In the genomic region with DNA sequence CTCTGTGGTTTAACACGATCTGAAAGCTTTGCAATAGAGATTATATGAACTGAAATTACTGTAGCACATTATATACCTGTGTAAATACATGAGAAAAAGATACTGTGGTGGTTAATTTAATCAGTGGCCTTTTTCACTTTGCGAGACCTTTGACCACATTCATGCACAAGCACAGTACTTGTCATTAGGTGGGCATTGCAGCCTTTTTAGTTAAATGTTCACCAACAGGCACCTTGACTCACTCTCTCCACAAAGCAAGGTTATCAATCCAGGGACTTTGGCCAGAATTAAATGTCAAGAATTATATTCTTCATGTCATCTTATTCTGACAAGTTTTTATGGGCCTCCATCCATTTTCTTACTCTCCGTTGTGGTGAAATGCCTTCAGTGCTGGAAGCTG, we compare ENCODE assay signal across 25 cellular contexts.
"Had no signal": no experiment of that assay in that cellular context is flagged by ENCODE, and none has a peak within 500 bp of the region (broad histone marks: within the 10 kb centered on the region; RNA-seq: fewer than 3 reads in every experiment).

No MANE protein-coding gene starts in this region.

- H3K4me3 Mint-ChIP-seq: activated naive CD8-positive, alpha-beta T cell; activated T-cell treated with anti-CD3 and anti-CD28 coated beads, Interleukin-2, amount 50 U/mL, for 4 hours; central memory CD8-positive, alpha-beta T cell; naive thymus-derived CD4-positive, alpha-beta T cell; neural progenitor cell; WTC11 had no signal

- H3K4me1 ChIP-seq: breast epithelium, neural progenitor cell had no signal

- H3K27ac ChIP-seq: breast epithelium, heart right ventricle, neural progenitor cell had no signal

- H3K27me3 Mint-ChIP-seq: activated naive CD8-positive, alpha-beta T cell; central memory CD8-positive, alpha-beta T cell; naive thymus-derived CD4-positive, alpha-beta T cell; progenitor cell of endocrine pancreas had no signal

- DNase-seq: activated CD4-positive, alpha-beta T cell treated with anti-CD3 and anti-CD28 coated beads, Interleukin-2, amount 50 U/mL, for 4 hours; activated CD8-positive, alpha-beta memory T cell treated with anti-CD3 and anti-CD28 coated beads, Interleukin-2, amount 50 U/mL, for 48 hours; activated naive CD4-positive, alpha-beta T cell; activated T-cell treated with anti-CD3 and anti-CD28 coated beads, Interleukin-2, amount 50 U/mL, for 4 hours; adrenal gland; heart right ventricle; lower lobe of right lung; naive thymus-derived CD4-positive, alpha-beta T cell; retina; sigmoid colon; stimulated activated CD4-positive, alpha-beta T cell treated with anti-CD3 and anti-CD28 coated beads, Interleukin-4, amount 100 ng/mL, for 4 hours; stimulated activated naive CD8-positive, alpha-beta T cell treated with anti-CD3 and anti-CD28 coated beads, Interleukin-15, Interleukin-2, amounts not matched to agents 100 U/mL and 50 U/mL, for 24 hours; substantia nigra; T1000; transverse colon had no signal

- H3K9me3 ChIP-seq: adrenal gland, breast epithelium, heart right ventricle, lower lobe of right lung, sigmoid colon, transverse colon had no signal

- H3K36me3 ChIP-seq: adrenal gland, breast epithelium, neural progenitor cell, sigmoid colon, transverse colon had no signal

- H3K36me3 Mint-ChIP-seq: WTC11 had no signal

- H3K9ac ChIP-seq: neural progenitor cell had no signal

- ATAC-seq: activated T-cell treated with anti-CD3 and anti-CD28 coated beads, Interleukin-2, amount 50 U/mL, for 4 hours; heart right ventricle; left lobe of liver; lower lobe of right lung; naive thymus-derived CD4-positive, alpha-beta T cell; stimulated activated naive CD8-positive, alpha-beta T cell treated with anti-CD3 and anti-CD28 coated beads, Interleukin-15, Interleukin-2, amounts not matched to agents 100 U/mL and 50 U/mL, for 24 hours; WTC11 had no signal

- H2AFZ ChIP-seq: neural progenitor cell had no signal

- H3K4me2 ChIP-seq: neural progenitor cell had no signal

- H3K4me3 ChIP-seq: adrenal gland, breast epithelium, heart right ventricle, lower lobe of right lung, neural progenitor cell, sigmoid colon, transverse colon had no signal

- H3K27me3 ChIP-seq: adrenal gland, breast epithelium, heart right ventricle, neural progenitor cell, sigmoid colon, transverse colon had no signal

- FAIRE-seq: colon, keratinocyte had no signal

- H3K27ac Mint-ChIP-seq: activated naive CD8-positive, alpha-beta T cell; activated T-helper 2 cell treated with anti-CD3 and anti-CD28 coated beads, Interferon-gamma antibody, Interleukin-2, Interleukin-4, amounts not matched to agents 10 μg/mL and 5 μg/mL and 100 μg/mL, durations not matched to agents 14 hours and 24 hours and 36 hours; naive thymus-derived CD4-positive, alpha-beta T cell; neural progenitor cell; progenitor cell of endocrine pancreas; WTC11 had no signal

- H3K4me1 Mint-ChIP-seq: WTC11 had no signal
